In genomic region chr2:207282916-207283315, GRCh38 we compare ENCODE assay signal across 1 cellular context.
TF ChIP-seq lines count a peak whose summit lies in the region.

No MANE protein-coding gene starts in this region.

TF ChIP-seq in IMR-90, 13 proteins besides CTCF, POLR2A, EP300 and RAD21 (continued from another document):
- TF ChIP-seq ELK1 (IDR thresholded peaks at IDR 0.05; ENCODE audit: borderline replicate concordance, low read depth, low read length) (no peak), CHD1 (IDR thresholded peaks at IDR 0.05; ENCODE audit: low read depth, low read length) (no peak), USF2 (IDR thresholded peaks at IDR 0.05; ENCODE audit: low read depth, low read length) (no peak), RCOR1 (IDR thresholded peaks at IDR 0.05; ENCODE audit: insufficient replicate concordance, low read length) (no peak), NFE2L2 (IDR thresholded peaks at IDR 0.05; ENCODE audit: low read depth, low read length) (no peak), BHLHE40 (IDR thresholded peaks at IDR 0.05; ENCODE audit: low read depth, low read length) (no peak), RFX5 (IDR thresholded peaks at IDR 0.05; ENCODE audit: low read depth, low read length) (no peak), MAZ (IDR thresholded peaks at IDR 0.05; ENCODE audit: borderline replicate concordance, low read depth, low read length) (no peak)
